Comparison of ENCODE assay signal across 10 cellular contexts in genomic region chr14:73231874-73232851, GRCh38. TPM values are rescaled to one million over a fixed set of nuclear protein-coding genes. Genes with fewer than 3 reads are reported as not detected.
DNase-seq lines count a peak whose midpoint lies in the region; ATAC-seq and TF ChIP-seq lines count a peak whose summit lies in the region.
"Had no signal": no experiment of that assay in that cellular context is flagged by ENCODE, and none has a peak within 500 bp of the region (broad histone marks: within the 10 kb centered on the region; RNA-seq: fewer than 3 reads in every experiment).

No MANE protein-coding gene starts in this region.

- H3K36me3 ChIP-seq in neural progenitor cell, result no peaks in the 10 kb centered on the region

- H3K4me1 ChIP-seq in neural progenitor cell, result peaks cover 64% of the 10 kb centered on the region

- H3K4me1 Mint-ChIP-seq in neural progenitor cell, result peaks cover 50% of the 10 kb centered on the region
- peaks cover 6% of the 10 kb centered on the region for H3K4me1 Mint-ChIP-seq in activated T-helper 2 cell treated with anti-CD3 and anti-CD28 coated beads, Interferon-gamma antibody, Interleukin-2, Interleukin-4, amounts not matched to agents 10 μg/mL and 5 μg/mL and 100 μg/mL, durations not matched to agents 14 hours and 24 hours and 36 hours (ENCODE audit: low read depth)

- DNase-seq in NB4 (ENCODE audit: low read depth) (peak; percentile 43), coronary artery (ENCODE audit: low spot score) (peak; percentile 60), neural progenitor cell (ENCODE audit: low spot score) (peak; percentile 62), sciatic nerve (ENCODE audit: low spot score) (no peak)
- no peak for DNase-seq in effector CD8-positive, alpha-beta T cell (lab: John Stamatoyannopoulos, UW)
- no peak for DNase-seq in activated T-helper 2 cell treated with anti-CD3 and anti-CD28 coated beads, Interferon-gamma antibody, Interleukin-2, Interleukin-4, amounts not matched to agents 10 μg/mL and 5 μg/mL and 100 μg/mL, durations not matched to agents 14 hours and 24 hours and 36 hours (ENCODE audit: low spot score)
- no peak for DNase-seq in central memory CD4-positive, alpha-beta T cell
- DNase-seq: NCI-H510A had no signal

- H3K79me2 ChIP-seq in neural progenitor cell (ENCODE audit: low read depth), result no peaks in the 10 kb centered on the region

- H3F3A ChIP-seq in neural progenitor cell (ENCODE audit: low read depth), result peaks cover 39% of the 10 kb centered on the region

- no peak overlapping the region for H3K4me3 Mint-ChIP-seq in neural progenitor cell
- H3K4me3 Mint-ChIP-seq in activated T-helper 2 cell treated with anti-CD3 and anti-CD28 coated beads, Interferon-gamma antibody, Interleukin-2, Interleukin-4, amounts not matched to agents 10 μg/mL and 5 μg/mL and 100 μg/mL, durations not matched to agents 14 hours and 24 hours and 36 hours (ENCODE audit: low read depth), result no peak overlapping the region
- H3K4me3 Mint-ChIP-seq: activated T-helper 1 cell treated with anti-CD3 and anti-CD28 coated beads, Interleukin-12 subunit alpha, Interleukin-12 subunit beta, Interleukin-2, Interleukin-4 antibody, amounts not matched to agents 30 ng/mL and 10 ng/mL and 1 ng/mL, durations not matched to agents 14 hours and 24 hours and 36 hours had no signal

- no peak overlapping the region for H3K27ac ChIP-seq in coronary artery
- no peak overlapping the region for H3K27ac ChIP-seq in neural progenitor cell

- no peak overlapping the region for H3K27ac Mint-ChIP-seq in neural progenitor cell
- H3K27ac Mint-ChIP-seq in activated T-helper 2 cell treated with anti-CD3 and anti-CD28 coated beads, Interferon-gamma antibody, Interleukin-2, Interleukin-4, amounts not matched to agents 10 μg/mL and 5 μg/mL and 100 μg/mL, durations not matched to agents 14 hours and 24 hours and 36 hours, result no peak overlapping the region
- H3K27ac Mint-ChIP-seq: activated T-helper 1 cell treated with anti-CD3 and anti-CD28 coated beads, Interleukin-12 subunit alpha, Interleukin-12 subunit beta, Interleukin-2, Interleukin-4 antibody, amounts not matched to agents 30 ng/mL and 10 ng/mL and 1 ng/mL, durations not matched to agents 14 hours and 24 hours and 36 hours had no signal

- H3K27me3 ChIP-seq in neural progenitor cell, result peaks cover 14% of the 10 kb centered on the region

- H3K9me3 ChIP-seq in neural progenitor cell (ENCODE audit: low read depth), result no peaks in the 10 kb centered on the region

- no peak overlapping the region for H3K9ac ChIP-seq in neural progenitor cell

- intact Hi-C loops in sciatic nerve (cut with DNase I), result no loop called here
- intact Hi-C loops in activated T-helper 2 cell treated with anti-CD3 and anti-CD28 coated beads, Interferon-gamma antibody, Interleukin-2, Interleukin-4, amounts not matched to agents 10 μg/mL and 5 μg/mL and 100 μg/mL, durations not matched to agents 14 hours and 24 hours and 36 hours (cut with micrococcal nuclease), result no loop called here

- TF ChIP-seq POLR2A in NB4 (IDR thresholded peaks at IDR 0.05; ENCODE audit: extremely low read depth, insufficient read length), result no peak

- H4K20me1 ChIP-seq in neural progenitor cell (ENCODE audit: low read depth), result no peaks in the 10 kb centered on the region

- H3K27me3 Mint-ChIP-seq in neural progenitor cell (ENCODE audit: insufficient read depth, low read depth), result peaks cover 20% of the 10 kb centered on the region
- H3K27me3 Mint-ChIP-seq in activated T-helper 2 cell treated with anti-CD3 and anti-CD28 coated beads, Interferon-gamma antibody, Interleukin-2, Interleukin-4, amounts not matched to agents 10 μg/mL and 5 μg/mL and 100 μg/mL, durations not matched to agents 14 hours and 24 hours and 36 hours (ENCODE audit: low read depth), result peaks cover 39% of the 10 kb centered on the region

- H3K4me2 ChIP-seq in neural progenitor cell, result no peak overlapping the region

- H3K36me3 Mint-ChIP-seq in neural progenitor cell, result no peaks in the 10 kb centered on the region
- H3K36me3 Mint-ChIP-seq in activated T-helper 2 cell treated with anti-CD3 and anti-CD28 coated beads, Interferon-gamma antibody, Interleukin-2, Interleukin-4, amounts not matched to agents 10 μg/mL and 5 μg/mL and 100 μg/mL, durations not matched to agents 14 hours and 24 hours and 36 hours (ENCODE audit: low read depth), result no peaks in the 10 kb centered on the region

- TF ChIP-seq CTCF in GM12875 (IDR thresholded peaks at IDR 0.05; ENCODE audit: borderline replicate concordance, insufficient read depth, low read depth, low read length) (peak; percentile 75), NB4 (IDR thresholded peaks at IDR 0.05; ENCODE audit: low read depth, low read length) (no peak), coronary artery (IDR thresholded peaks at IDR 0.05) (no peak), neural progenitor cell (IDR thresholded peaks at IDR 0.05) (peak; percentile 58)

- H2AFZ ChIP-seq in neural progenitor cell (replicated peaks), result no peak overlapping the region

- H3K4me3 ChIP-seq in GM12875 (ENCODE audit: low read depth, low read length) (no peak overlapping the region), NB4 (ENCODE audit: low read depth, low read length) (no peak overlapping the region), coronary artery (no peak overlapping the region), neural progenitor cell (no peak overlapping the region)

- peaks cover 2% of the 10 kb centered on the region for H3K9me3 Mint-ChIP-seq in neural progenitor cell
- H3K9me3 Mint-ChIP-seq in activated T-helper 2 cell treated with anti-CD3 and anti-CD28 coated beads, Interferon-gamma antibody, Interleukin-2, Interleukin-4, amounts not matched to agents 10 μg/mL and 5 μg/mL and 100 μg/mL, durations not matched to agents 14 hours and 24 hours and 36 hours, result no peaks in the 10 kb centered on the region
- H3K9me3 Mint-ChIP-seq: activated T-helper 1 cell treated with anti-CD3 and anti-CD28 coated beads, Interleukin-12 subunit alpha, Interleukin-12 subunit beta, Interleukin-2, Interleukin-4 antibody, amounts not matched to agents 30 ng/mL and 10 ng/mL and 1 ng/mL, durations not matched to agents 14 hours and 24 hours and 36 hours had no signal

- ATAC-seq in sciatic nerve, result no peak

RNA-seq across cellular contexts. Expression of gene PAPLN, which starts 5.1 kb away (rescaled TPM):
- total RNA-seq in neural progenitor cell (ENCODE audit: low replicate concordance), result 17.3 and 23.7 TPM in 2 replicates
- total RNA-seq in sciatic nerve, result 115 TPM
- total RNA-seq in activated T-helper 2 cell treated with anti-CD3 and anti-CD28 coated beads, Interferon-gamma antibody, Interleukin-2, Interleukin-4, amounts not matched to agents 10 μg/mL and 5 μg/mL and 100 μg/mL, durations not matched to agents 14 hours and 24 hours and 36 hours, result 0.67 and 0.75 TPM in 2 replicates

Comparison
In these comparisons a context has a peak if more than half of its experiments do, and no peak if none do; other contexts are left out.
1. CTCF ChIP-seq: peak in GM12875 (single experiment) and neural progenitor cell (single experiment); none in NB4 (single experiment) and coronary artery (single experiment).
2. DNase-seq: peak in NB4 (single experiment), coronary artery (single experiment) and neural progenitor cell (single experiment); none in effector CD8-positive, alpha-beta T cell (single experiment), sciatic nerve (single experiment), activated T-helper 2 cell treated with anti-CD3 and anti-CD28 coated beads, Interferon-gamma antibody, Interleukin-2, Interleukin-4, amounts not matched to agents 10 μg/mL and 5 μg/mL and 100 μg/mL, durations not matched to agents 14 hours and 24 hours and 36 hours (single experiment) and central memory CD4-positive, alpha-beta T cell (single experiment).
3. RNA of gene PAPLN, which starts 5.1 kb away (total RNA-seq): 115 TPM in sciatic nerve (single experiment) and 17.3 to 23.7 TPM in neural progenitor cell; 0.67 to 0.75 TPM in activated T-helper 2 cell treated with anti-CD3 and anti-CD28 coated beads, Interferon-gamma antibody, Interleukin-2, Interleukin-4, amounts not matched to agents 10 μg/mL and 5 μg/mL and 100 μg/mL, durations not matched to agents 14 hours and 24 hours and 36 hours; every median in the first group is over 10 times any median in the second.